In the genomic region with DNA sequence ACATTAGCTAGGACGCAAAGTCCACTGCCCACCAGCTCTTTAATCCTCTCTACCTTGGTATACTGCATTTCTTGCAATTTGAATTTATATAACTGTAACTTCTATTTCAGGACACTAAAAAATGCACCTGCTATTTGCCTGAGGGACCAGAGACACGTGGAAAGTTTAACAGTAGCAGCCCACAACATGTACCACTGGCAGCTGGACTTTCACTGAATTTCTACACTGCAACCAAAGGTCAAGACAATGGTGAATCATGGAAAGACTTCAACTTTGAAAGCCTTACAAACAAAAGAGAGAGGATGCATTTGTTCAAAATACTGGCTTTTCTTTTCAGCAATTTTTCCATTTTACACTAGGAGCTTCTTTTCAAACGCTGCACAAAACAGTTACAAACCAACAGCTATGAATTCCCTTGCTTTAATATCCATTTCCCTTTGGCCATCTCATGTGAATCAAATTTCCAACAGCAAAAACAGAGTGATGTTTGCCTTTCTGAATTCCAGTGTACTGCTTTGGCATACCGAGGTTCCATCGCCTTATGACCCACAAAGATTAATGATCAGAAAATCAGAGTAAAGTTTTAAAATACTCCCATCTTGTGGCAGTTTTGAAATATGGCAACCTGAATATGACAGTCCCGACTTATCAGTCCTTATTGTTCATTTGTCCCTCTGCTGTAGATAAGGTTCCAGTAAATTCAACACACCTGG, we compare ENCODE assay signal across 8 cellular contexts. TPM values are rescaled to one million over a fixed set of nuclear protein-coding genes. Genes with fewer than 3 reads are reported as not detected.
DNase-seq lines count a peak whose midpoint lies in the region; ATAC-seq and TF ChIP-seq lines count a peak whose summit lies in the region.

No MANE protein-coding gene starts in this region.

- intact Hi-C loops in upper lobe of right lung (cut with DNase I) = loop anchor here (10.0 kb wide), 1 partner anchor 87 kb away; no protein-coding TSS in a partner anchor

- no peak overlapping the region for H3K4me3 ChIP-seq in upper lobe of right lung

- H3K36me3 ChIP-seq in upper lobe of right lung = no peaks in the 10 kb centered on the region

- ATAC-seq in HG03103 (IDR thresholded peaks at IDR 0.05; ENCODE audit: low read depth, unreplicated experiment) (peak; percentile 64), left lobe of liver (peak; percentile 48), upper lobe of right lung (peak; percentile 76), GM19324 (IDR thresholded peaks at IDR 0.05; ENCODE audit: low FRiP score, unreplicated experiment) (no peak)

- no peaks in the 10 kb centered on the region for H3K27me3 ChIP-seq in upper lobe of right lung

- H3K9me3 ChIP-seq in upper lobe of right lung = no peaks in the 10 kb centered on the region

- no peak overlapping the region for H3K27ac ChIP-seq in upper lobe of right lung

- peak; percentile 29 for DNase-seq in NCI-H2107 treated with DMSO at 0.1 percent for 48 hours (lab: John Stamatoyannopoulos, UW; ENCODE audit: unreplicated experiment)
- DNase-seq in NCI-H2107 (lab: John Stamatoyannopoulos, UW) = no peak
- peak; percentile 25 for DNase-seq in NCI-H748 treated with DMSO at 0.1 percent for 48 hours (lab: John Stamatoyannopoulos, UW)
- DNase-seq in central memory CD4-positive, alpha-beta T cell = peak; percentile 7
- peak; percentile 41 for DNase-seq in left lobe of liver (ENCODE audit: low spot score)
- no peak for DNase-seq in upper lobe of right lung

- TF ChIP-seq CTCF in upper lobe of right lung (IDR thresholded peaks at IDR 0.05) = peak; percentile 63

- H3K4me1 ChIP-seq in upper lobe of right lung = no peaks in the 10 kb centered on the region

RNA-seq across cellular contexts. Expression of a gene that starts 29.9 kb away (rescaled TPM):
- total RNA-seq in left lobe of liver (26.8 TPM), upper lobe of right lung (95.3 TPM)

RNA-seq across cellular contexts. Expression of a gene that starts 30.8 kb away (rescaled TPM):
- total RNA-seq in left lobe of liver (126 TPM), upper lobe of right lung (2.3 TPM)

Comparison
In these comparisons a context has a peak if more than half of its experiments do, and no peak if none do; other contexts are left out.
1. DNase-seq: peak in NCI-H2107 treated with DMSO at 0.1 percent for 48 hours (single experiment), NCI-H748 treated with DMSO at 0.1 percent for 48 hours (single experiment), central memory CD4-positive, alpha-beta T cell (single experiment) and left lobe of liver (single experiment); none in NCI-H2107 (single experiment) and upper lobe of right lung (single experiment).
2. RNA of a gene that starts 30.8 kb away (total RNA-seq): 126 TPM in left lobe of liver (single experiment); 2.3 TPM in upper lobe of right lung (single experiment); every median in the first group is over 10 times any median in the second.